In the genomic region with DNA sequence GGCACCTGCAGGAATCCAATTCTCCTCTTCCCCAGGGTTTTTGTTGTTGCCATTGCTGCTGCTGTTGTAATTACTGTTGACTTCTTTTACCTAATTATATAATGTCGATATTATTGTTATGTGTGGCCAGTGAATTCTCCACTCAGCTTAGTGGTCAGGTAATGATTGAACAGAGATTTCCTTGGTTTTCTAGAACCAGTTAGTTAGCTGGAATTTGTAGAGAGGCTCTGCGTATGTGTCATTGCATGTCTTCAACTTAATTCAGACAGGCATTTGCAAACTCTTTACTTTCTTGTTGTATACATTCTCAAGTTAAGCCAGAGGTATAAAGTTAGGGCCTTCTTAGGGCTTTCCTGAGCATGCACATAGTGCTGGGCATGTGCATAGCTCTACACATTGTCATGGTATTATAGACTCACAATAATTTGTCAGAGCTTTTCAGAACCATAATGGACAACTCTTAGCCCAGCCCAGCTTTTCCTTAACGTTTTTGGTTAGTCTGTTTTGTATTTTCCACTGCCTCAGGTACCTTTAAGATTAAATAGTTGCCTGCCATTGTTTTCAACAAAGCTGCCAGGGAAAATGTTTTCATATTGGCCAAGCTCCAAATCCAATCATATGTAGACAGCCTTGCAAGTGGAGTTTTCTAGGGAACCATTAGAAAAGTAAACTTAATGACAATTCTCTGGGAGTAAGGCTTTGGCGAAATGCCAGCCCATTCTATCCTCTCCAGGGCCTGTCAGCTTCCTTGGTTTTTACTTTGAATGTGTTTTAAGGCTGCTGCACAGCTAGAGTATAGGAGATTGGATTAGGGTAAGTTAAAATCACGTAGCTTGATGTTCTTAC, we compare ENCODE assay signal across 10 cellular contexts.
DNase-seq lines count a peak whose midpoint lies in the region; ATAC-seq and TF ChIP-seq lines count a peak whose summit lies in the region.
"Had no signal": no experiment of that assay in that cellular context is flagged by ENCODE, and none has a peak within 500 bp of the region (broad histone marks: within the 10 kb centered on the region; RNA-seq: fewer than 3 reads in every experiment).

No MANE protein-coding gene starts in this region.

- H3K27me3 ChIP-seq in prostate gland (replicated peaks; ENCODE audit: insufficient read depth): no peaks in the 10 kb centered on the region

- WGBS in prostate gland: 47% methylated on average over 5 of the region's 5 CpGs

- no peak overlapping the region for H3K27ac ChIP-seq in prostate gland
- H3K27ac ChIP-seq: lower lobe of right lung had no signal

- intact Hi-C loops in prostate gland (cut with DNase I): no loop called here

- DNase-seq in NCI-H1436 (lab: John Stamatoyannopoulos, UW) (peak; percentile 18), NCI-H1436 treated with DMSO at 0.1 percent for 48 hours (lab: John Stamatoyannopoulos, UW) (no peak), NCI-H2227 (lab: John Stamatoyannopoulos, UW; ENCODE audit: unreplicated experiment) (peak; percentile 64), dermis blood vessel endothelial cell (peak; percentile 96), prostate gland (ENCODE audit: low spot score) (peak; percentile 13), NAMALWA (ENCODE audit: low spot score) (no peak), GF-D8 (lab: John Stamatoyannopoulos, UW) (no peak)
- DNase-seq: lower lobe of right lung, NCI-H526 treated with DMSO at 0.1 percent for 48 hours had no signal

- no peaks in the 10 kb centered on the region for H3K36me3 ChIP-seq in prostate gland

- no peak for TF ChIP-seq CTCF in prostate gland (IDR thresholded peaks at IDR 0.05)

- H3K4me3 ChIP-seq in prostate gland: no peak overlapping the region
- H3K4me3 ChIP-seq: lower lobe of right lung had no signal

- H3K4me1 ChIP-seq in prostate gland (replicated peaks): peaks cover 6% of the 10 kb centered on the region

- no peaks in the 10 kb centered on the region for H3K9me3 ChIP-seq in prostate gland
- H3K9me3 ChIP-seq: lower lobe of right lung had no signal

- no peak for ATAC-seq in HG03159 (IDR thresholded peaks at IDR 0.05; ENCODE audit: unreplicated experiment)

- no peak for TF ChIP-seq POLR2A in prostate gland (IDR thresholded peaks at IDR 0.05)

Comparison
In these comparisons a context has a peak if more than half of its experiments do, and no peak if none do; other contexts are left out.
1. DNase-seq: peak in NCI-H1436 (single experiment), NCI-H2227 (single experiment), dermis blood vessel endothelial cell (single experiment) and prostate gland (single experiment); none in NCI-H1436 treated with DMSO at 0.1 percent for 48 hours (single experiment), NAMALWA (single experiment) and GF-D8 (single experiment).